In the genomic region with DNA sequence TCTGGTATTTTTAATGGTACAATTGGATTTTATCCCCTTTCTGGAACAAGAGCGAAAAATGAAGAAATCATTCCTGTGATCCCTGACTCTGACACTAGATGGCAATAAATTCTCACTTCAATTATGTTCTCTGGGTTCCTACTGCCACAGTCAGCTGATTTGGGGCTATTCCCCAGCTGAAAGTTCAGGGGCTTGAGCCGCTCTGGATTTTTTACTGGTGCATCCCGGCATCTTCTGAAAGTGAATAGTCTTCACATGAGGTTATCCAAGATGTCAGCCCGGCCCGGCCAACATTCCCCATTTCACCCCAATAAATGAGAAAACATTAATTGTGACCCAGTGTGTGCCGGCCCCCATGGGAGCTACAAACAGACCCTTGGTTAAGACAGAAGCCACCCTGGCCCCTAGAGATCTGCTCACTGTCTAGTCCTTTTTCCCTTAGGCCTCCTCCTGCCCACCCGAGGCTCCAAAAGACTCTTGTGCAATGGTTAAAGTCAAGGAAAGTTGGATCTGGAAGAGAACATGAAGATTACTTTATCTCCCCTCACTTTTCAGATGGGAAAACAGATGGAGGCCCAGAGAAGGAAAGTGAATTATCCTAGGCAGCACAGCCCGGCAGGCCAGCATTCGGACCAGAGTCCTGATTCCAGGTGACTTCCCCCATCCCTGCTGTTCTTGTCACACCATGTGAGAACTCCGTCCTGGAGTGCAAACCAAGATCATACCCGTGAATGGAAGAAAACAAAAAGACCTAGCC, we compare ENCODE assay signal across 8 cellular contexts. TPM values are rescaled to one million over a fixed set of nuclear protein-coding genes. Genes with fewer than 3 reads are reported as not detected.
DNase-seq lines count a peak whose midpoint lies in the region; ATAC-seq and TF ChIP-seq lines count a peak whose summit lies in the region.

No MANE protein-coding gene starts in this region.

- H3K9me3 ChIP-seq in CD4-positive, alpha-beta memory T cell (ENCODE audit: control insufficient read depth in 1 of 2, low read length in 2 of 2) = no peaks in the 10 kb centered on the region

- POLR2A ChIA-PET in CD4-positive, alpha-beta memory T cell (lab: Charles Lee; ENCODE audit: partially characterized antibody) = interaction anchor here (0.6 to 4.5 kb wide), 10 partner anchors 19 to 730 kb away, joined by 3 to 87 read pairs (median 10); a partner anchor contains a TSS

- no peaks in the 10 kb centered on the region for H3K27me3 ChIP-seq in CD4-positive, alpha-beta memory T cell (ENCODE audit: insufficient read depth, low read length)

- peaks cover 14 to 22% (median 18%) of the 10 kb centered on the region in 4 donors for H3K4me1 Mint-ChIP-seq in CD4-positive, alpha-beta memory T cell
- peaks cover 12% of the 10 kb centered on the region for H3K4me1 Mint-ChIP-seq in activated T-cell treated with anti-CD3 and anti-CD28 coated beads, Interleukin-2, amount 50 U/mL, for 72 hours (ENCODE audit: low read depth)

- H3K27ac Mint-ChIP-seq in CD4-positive, alpha-beta memory T cell = peak overlapping the region; percentile 89 to 97 (median 95)
- H3K27ac Mint-ChIP-seq in activated T-cell treated with anti-CD3 and anti-CD28 coated beads, Interleukin-2, amount 50 U/mL, for 72 hours = peak overlapping the region; percentile 50

- no peak overlapping the region for H3K4me3 ChIP-seq in CD4-positive, alpha-beta memory T cell (ENCODE audit: low read length in 2 of 2)

- H3K4me3 Mint-ChIP-seq in CD4-positive, alpha-beta memory T cell = peak overlapping the region; percentile 8 to 70 (median 46)
- peak overlapping the region in 1 of 2 donors; percentile 5 for H3K4me3 Mint-ChIP-seq in activated T-cell treated with anti-CD3 and anti-CD28 coated beads, Interleukin-2, amount 50 U/mL, for 72 hours

- H3K9me3 Mint-ChIP-seq in CD4-positive, alpha-beta memory T cell = no peaks in the 10 kb centered on the region
- no peaks in the 10 kb centered on the region for H3K9me3 Mint-ChIP-seq in activated T-cell treated with anti-CD3 and anti-CD28 coated beads, Interleukin-2, amount 50 U/mL, for 72 hours

- peak; percentile 39 to 51 for ATAC-seq in activated T-cell treated with anti-CD3 and anti-CD28 coated beads, Interleukin-2, amount 50 U/mL, for 72 hours (replicated peaks in 1 of 2)
- no peak for ATAC-seq in GM19463 (IDR thresholded peaks at IDR 0.05; ENCODE audit: unreplicated experiment)

- H3K27me3 Mint-ChIP-seq in CD4-positive, alpha-beta memory T cell = no peaks in the 10 kb centered on the region
- peaks cover 3% of the 10 kb centered on the region for H3K27me3 Mint-ChIP-seq in activated T-cell treated with anti-CD3 and anti-CD28 coated beads, Interleukin-2, amount 50 U/mL, for 72 hours (ENCODE audit: low read depth)

- intact Hi-C loops in CD4-positive, alpha-beta memory T cell (cut with micrococcal nuclease) = loop anchor here (1.0 to 2.0 kb wide), 5 partner anchors 20 to 614 kb away; a partner anchor contains a TSS

- DNase-seq in CD4-positive, alpha-beta memory T cell = peak; percentile 56 to 63 (median 62)
- DNase-seq in GM20000 (ENCODE audit: low spot score) (peak; percentile 82), NCI-H2171 treated with DMSO at 0.1 percent for 48 hours (lab: John Stamatoyannopoulos, UW) (peak; percentile 68), germinal center (ENCODE audit: low spot score) (peak; percentile 62), pons (ENCODE audit: low spot score) (peak; percentile 83), GM19240 (ENCODE audit: insufficient read length, low spot score) (no peak)
- DNase-seq in activated T-cell treated with anti-CD3 and anti-CD28 coated beads, Interleukin-2, amount 50 U/mL, for 72 hours = peak; percentile 16 to 24

- H3K36me3 Mint-ChIP-seq in CD4-positive, alpha-beta memory T cell = no peaks in the 10 kb centered on the region
- no peaks in the 10 kb centered on the region for H3K36me3 Mint-ChIP-seq in activated T-cell treated with anti-CD3 and anti-CD28 coated beads, Interleukin-2, amount 50 U/mL, for 72 hours (ENCODE audit: insufficient read depth in 2 of 2)

- no peaks in the 10 kb centered on the region for H3K36me3 ChIP-seq in CD4-positive, alpha-beta memory T cell (ENCODE audit: insufficient read depth, low read length)

- peak; percentile 11 for TF ChIP-seq CTCF in GM20000 (IDR thresholded peaks at IDR 0.05; ENCODE audit: extremely low read depth, missing control alignments)

- CTCF ChIA-PET in CD4-positive, alpha-beta memory T cell (lab: Charles Lee; ENCODE audit: partially characterized antibody) = interaction anchor here (0.6 to 6.5 kb wide), 36 partner anchors 8 to 1028 kb away, joined by 3 to 245 read pairs (median 6); a partner anchor contains a TSS

- H3K27ac ChIP-seq in CD4-positive, alpha-beta memory T cell (ENCODE audit: low read depth, low read length) = peak overlapping the region; percentile 65

- H3K4me1 ChIP-seq in CD4-positive, alpha-beta memory T cell (ENCODE audit: insufficient read depth, low read length) = peaks cover 18% of the 10 kb centered on the region

RNA-seq across cellular contexts. Expression of a gene that starts 20.8 kb away (rescaled TPM):
- total RNA-seq in CD4-positive, alpha-beta memory T cell = 10 to 100 TPM; 12.5 to 13.0 TPM
- polyA plus RNA-seq in CD4-positive, alpha-beta memory T cell = 1 to 10 TPM; 5.1 to 8.3 TPM
- 10 to 100 TPM; 12.0 to 14.2 TPM for total RNA-seq in activated T-cell treated with anti-CD3 and anti-CD28 coated beads, Interleukin-2, amount 50 U/mL, for 72 hours
